8 cellular contexts compared by ENCODE assay signal in genomic region chr19:662962-663681, GRCh38. TPM values are rescaled to one million over a fixed set of nuclear protein-coding genes. Genes with fewer than 3 reads are reported as not detected.
DNase-seq lines count a peak whose midpoint lies in the region; ATAC-seq, FAIRE-seq and TF ChIP-seq lines count a peak whose summit lies in the region.

Gene RNF126 (minus strand): TSS chr19:663214. CDS start chr19:663121, 93 bp downstream.

- DNase-seq in A673 (ENCODE audit: low spot score) (peak; percentile 96), NCI-H446 (lab: John Stamatoyannopoulos, UW) (peak; percentile 78 to 97), cerebellar cortex (ENCODE audit: low spot score) (peak; percentile 85), keratinocyte (ENCODE audit: low read depth, low spot score) (no peak)
- DNase-seq in activated CD4-positive, CD25-positive, alpha-beta regulatory T cell treated with anti-CD3 and anti-CD28 coated beads, Interleukin-2, amount 50 U/mL, for 72 hours, result peak; percentile 89
- peak; percentile 91 to 95 (median 94) for DNase-seq in stimulated activated CD4-positive, alpha-beta T cell treated with anti-CD3 and anti-CD28 coated beads, Interleukin-12 subunit alpha, Interleukin-12 subunit beta, amount 100 ng/mL, for 48 hours (ENCODE audit: low read depth in 2 of 3, low spot score in 1 of 3)

- peaks cover 32% of the 10 kb centered on the region for H4K20me1 ChIP-seq in keratinocyte (ENCODE audit: control insufficient read depth, extremely low read depth, insufficient read depth, low read length)

- H3K4me3 ChIP-seq in A673 (ENCODE audit: low read depth, low read length, poor library complexity, severe bottlenecking) (peak within 1 kb of the TSS; percentile 99), keratinocyte (ENCODE audit: control insufficient read depth in 2 of 3, extremely low read depth in 1 of 3, insufficient read depth in 2 of 3, low read depth in 1 of 3, low read length in 3 of 3) (peak within 1 kb of the TSS; percentile 84 to 96 (median 85))

- FAIRE-seq in keratinocyte (lab: Jason Lieb, UNC), result no peak

- H3K9me3 ChIP-seq in A673 (ENCODE audit: low read depth, low read length, poor library complexity, severe bottlenecking) (no peaks in the 10 kb centered on the region), keratinocyte (ENCODE audit: control insufficient read depth, low read depth, low read length) (no peaks in the 10 kb centered on the region)

- dilution Hi-C loops in keratinocyte (cut with MboI; ENCODE audit: extremely low pct_ligation_motif_present, low sequenced_read_pairs), result no loop called here

- BruUV-seq in A673 (replicated peaks; lab: Mats Ljungman, UMichigan), result no TSS peak

- peaks cover 6% of the 10 kb centered on the region for H3K9me1 ChIP-seq in keratinocyte (ENCODE audit: control insufficient read depth, extremely low read depth, insufficient read depth, low read length)

- H3K36me3 ChIP-seq in A673 (ENCODE audit: insufficient read depth, low read length, poor library complexity, severe bottlenecking), result no peaks in the 10 kb centered on the region
- peaks cover 3 to 8% of the 10 kb centered on the region in 2 experiments for H3K36me3 ChIP-seq in keratinocyte (ENCODE audit: control insufficient read depth in 2 of 2, extremely low read depth in 1 of 2, insufficient read depth in 2 of 2, low read length in 2 of 2)

- H3K4me2 ChIP-seq in keratinocyte (ENCODE audit: control insufficient read depth, extremely low read depth, insufficient read depth, low read depth, low read length), result peak within 1 kb of the TSS; percentile 99

- intact Hi-C loops in A673 (cut with micrococcal nuclease; ENCODE audit: unreplicated experiment), result loop anchor here (10.0 kb wide), 1 partner anchor 252 kb away; the partner anchor contains the start of genes KISS1R and R3HDM4

- TF ChIP-seq CTCF in A673 (conservative IDR thresholded peaks at IDR 0.05; ENCODE audit: low read depth, low read length) (no peak), keratinocyte (optimal IDR thresholded peaks at IDR 0.05 in 1 of 3, IDR thresholded peaks at IDR 0.05 in 1 of 3, conservative IDR thresholded peaks at IDR 0.05 in 1 of 3; ENCODE audit: extremely low read depth in 1 of 3, insufficient read depth in 2 of 3, low read length in 3 of 3) (no peak)

- POLR2A ChIA-PET in A673 (lab: Charles Lee; ENCODE audit: low non-redundant PET), result interaction anchor here (0.5 to 0.7 kb wide), 2 partner anchors 135 to 141 kb away, joined by 3 to 13 read pairs; no protein-coding TSS in a partner anchor

- H3K27ac ChIP-seq in A673 (ENCODE audit: low read depth, low read length, poor library complexity, severe bottlenecking), result peak within 1 kb of the TSS; percentile 95
- peak within 1 kb of the TSS; percentile 96 for H3K27ac ChIP-seq in keratinocyte (ENCODE audit: control insufficient read depth, insufficient read depth, low read length)

- peak within 1 kb of the TSS; percentile 86 for H3K9ac ChIP-seq in keratinocyte (ENCODE audit: control insufficient read depth, extremely low read depth, insufficient read depth, low read length)

- ATAC-seq in GM18873 (IDR thresholded peaks at IDR 0.05; ENCODE audit: low FRiP score, unreplicated experiment) (peak; percentile 40), HG03196 (IDR thresholded peaks at IDR 0.05; ENCODE audit: unreplicated experiment) (peak; percentile 49)

- H3K4me1 ChIP-seq in A673 (ENCODE audit: insufficient read depth, low read length, poor library complexity, severe bottlenecking) (peaks cover 17% of the 10 kb centered on the region), keratinocyte (ENCODE audit: control insufficient read depth, extremely low read depth, insufficient read depth, low read length) (peaks cover 48% of the 10 kb centered on the region)

- H3K27me3 ChIP-seq in A673 (replicated peaks; ENCODE audit: insufficient read depth, low read depth, low read length, poor library complexity), result no peaks in the 10 kb centered on the region
- no peaks in the 10 kb centered on the region for H3K27me3 ChIP-seq in keratinocyte (ENCODE audit: control insufficient read depth, extremely low read depth, insufficient read depth, low read length)

- H2AFZ ChIP-seq in keratinocyte (ENCODE audit: control insufficient read depth, low read length), result peak within 1 kb of the TSS; percentile 87

- peaks cover 49% of the 10 kb centered on the region for H3K79me2 ChIP-seq in keratinocyte (ENCODE audit: control insufficient read depth, insufficient read depth, low read length)

- CTCF ChIA-PET in A673 (lab: Charles Lee), result interaction anchor here (0.6 to 1.0 kb wide), 3 partner anchors 71 to 604 kb away, joined by 3 to 11 read pairs (median 6); no protein-coding TSS in a partner anchor

RNA-seq across cellular contexts. Expression of gene RNF126, which starts in this region (rescaled TPM):
- 90.2 and 93.3 TPM in 2 replicates for total RNA-seq in A673 (2021)
- 8.2 to 30.0 TPM (median 14.8 TPM) in 3 replicates for polyA plus RNA-seq in keratinocyte
- polyA plus RNA-seq in keratinocyte (2011; ENCODE audit: low read depth), result 10.8 TPM
- polyA plus RNA-seq in keratinocyte (2011; cell fraction: cytosol; rRNA removed), result 10.0 and 29.0 TPM in 2 replicates
- 17.7 and 30.0 TPM in 2 replicates for polyA plus RNA-seq in keratinocyte (2011; cell fraction: nucleus; rRNA removed)
- polyA plus RNA-seq in keratinocyte (2012; ENCODE audit: low replicate concordance), result 37.0 and 57.0 TPM in 2 replicates
- 5.0 to 32.4 TPM (median 8.5 TPM) in 3 replicates for polyA minus RNA-seq in keratinocyte
- polyA minus RNA-seq in keratinocyte (2011; cell fraction: cytosol; rRNA and poly(A)+ RNA removed), result 50.3 TPM
- polyA minus RNA-seq in keratinocyte (2011; cell fraction: nucleus; rRNA and poly(A)+ RNA removed), result 18.8 and 19.9 TPM in 2 replicates
